ENCODE assay signal across 29 cellular contexts in the genomic region with DNA sequence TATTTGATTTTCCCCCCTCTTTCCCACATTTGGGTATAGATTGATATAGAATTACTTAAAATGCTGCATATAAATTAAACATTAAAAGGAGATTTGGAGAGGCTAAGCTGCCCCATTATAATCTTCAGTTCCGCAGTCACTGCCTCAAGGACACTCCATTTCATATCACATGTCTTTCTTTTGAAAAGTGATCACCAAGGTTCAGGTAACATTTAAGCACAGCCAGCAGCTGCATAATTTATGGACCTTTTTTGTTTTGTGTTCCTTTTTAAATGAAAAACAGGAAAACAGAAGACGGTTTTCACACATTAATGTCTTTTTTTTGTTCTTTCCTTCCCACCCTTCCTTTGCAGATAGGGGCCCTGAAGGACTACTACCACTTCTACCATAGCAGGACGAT. TPM values are rescaled to one million over a fixed set of nuclear protein-coding genes. Genes with fewer than 3 reads are reported as not detected.
"Had no signal": no experiment of that assay in that cellular context is flagged by ENCODE, and none has a peak within 500 bp of the region (broad histone marks: within the 10 kb centered on the region; RNA-seq: fewer than 3 reads in every experiment).

No MANE protein-coding gene starts in this region.

- ATAC-seq: activated CD4-positive, CD25-positive, alpha-beta regulatory T cell treated with anti-CD3 and anti-CD28 coated beads, Interleukin-2, amount 50 U/mL, for 24 hours; activated naive CD4-positive, alpha-beta T cell treated with anti-CD3 and anti-CD28 coated beads, Interleukin-2, amount 50 U/mL, for 72 hours; activated T-cell treated with anti-CD3 and anti-CD28 coated beads, Interleukin-2, amount 50 U/mL, for 4 hours; body of pancreas; PC-3 had no signal

- H3K36me3 ChIP-seq: adrenal gland, breast epithelium, SJSA1 had no signal

- DNase-seq: activated CD4-positive, alpha-beta memory T cell treated with anti-CD3 and anti-CD28 coated beads for 36 hours; activated CD4-positive, alpha-beta T cell treated with anti-CD3 and anti-CD28 coated beads for 4 hours; activated CD4-positive, alpha-beta T cell treated with anti-CD3 and anti-CD28 coated beads, Interleukin-2, amount 50 U/mL, for 1 hour; activated CD8-positive, alpha-beta memory T cell treated with anti-CD3 and anti-CD28 coated beads, Interleukin-2, amount 50 U/mL, for 4 hours; activated gamma-delta T cell treated with Interleukin-2 at 50 U/mL for 16 hours; activated naive CD4-positive, alpha-beta T cell treated with anti-CD3 and anti-CD28 coated beads for 36 hours; activated T-cell treated with anti-CD3 and anti-CD28 coated beads for 4 hours; activated T-cell treated with anti-CD3 and anti-CD28 coated beads, Interleukin-2, amount 50 U/mL, for 4 hours; adrenal gland; body of pancreas; MM.1S; MV-4-11; NCI-H1105; NCI-H1417 treated with DMSO at 0.1 percent for 48 hours; NCI-H1930; NCI-H69; NCI-H82; NK-92 treated with Interleukin-12 subunit alpha and Interleukin-12 subunit beta, amount 100 ng/mL, for 24 hours; PC-3; Peyer's patch; RPMI8226; SHP77 treated with DMSO at 0.1 percent for 48 hours; SK-N-SH had no signal

- H3K27ac ChIP-seq: adrenal gland, body of pancreas, breast epithelium, coronary artery, KMS-11, SJSA1 had no signal

- H3K4me3 ChIP-seq: adrenal gland, body of pancreas, breast epithelium, coronary artery, Peyer's patch, SJSA1 had no signal

- H3K27me3 ChIP-seq: adrenal gland, body of pancreas, breast epithelium, Peyer's patch, SJSA1 had no signal

- H3K9me3 ChIP-seq: adrenal gland, body of pancreas, breast epithelium, Peyer's patch, SJSA1, SK-N-SH had no signal

- H3K4me1 ChIP-seq: body of pancreas, breast epithelium, Peyer's patch, SJSA1 had no signal

RNA-seq across cellular contexts. Expression of a gene that starts 41.6 kb away (rescaled TPM):
- total RNA-seq: PC-3 had no signal
